In genomic region chr5:69105996-69106906, GRCh38 we compare ENCODE assay signal across 11 cellular contexts. TPM values are rescaled to one million over a fixed set of nuclear protein-coding genes. Genes with fewer than 3 reads are reported as not detected.
DNase-seq lines count a peak whose midpoint lies in the region; ATAC-seq and TF ChIP-seq lines count a peak whose summit lies in the region.
"Had no signal": no experiment of that assay in that cellular context is flagged by ENCODE, and none has a peak within 500 bp of the region (broad histone marks: within the 10 kb centered on the region; RNA-seq: fewer than 3 reads in every experiment).

No MANE protein-coding gene starts in this region.

- H2AFZ ChIP-seq in SK-N-SH (ENCODE audit: low read depth) (no peak overlapping the region), mesenchymal stem cell (ENCODE audit: low read depth, low read length) (no peak overlapping the region)

- no peak for ATAC-seq in SK-N-SH treated with all-trans-retinoic acid at 6 μM for 48 hours
- ATAC-seq in HG02938 (IDR thresholded peaks at IDR 0.05; ENCODE audit: unreplicated experiment): peak; percentile 73
- ATAC-seq: foreskin keratinocyte had no signal

- peaks cover 12% of the 10 kb centered on the region for H3K79me1 ChIP-seq in mesenchymal stem cell (replicated peaks; ENCODE audit: low read length, poor library complexity, severe bottlenecking)

- no peak for TF ChIP-seq EP300 in SK-N-SH (IDR thresholded peaks at IDR 0.05; ENCODE audit: borderline replicate concordance in 1 of 2, low read depth in 1 of 2, low read length in 1 of 2)

- H3K9me3 ChIP-seq in SK-N-SH (no peaks in the 10 kb centered on the region), mesenchymal stem cell (ENCODE audit: control insufficient read depth, low read length) (no peaks in the 10 kb centered on the region)

- no peaks in the 10 kb centered on the region for H3K27me3 Mint-ChIP-seq in nephron progenitor cell (ENCODE audit: low read depth, poor library complexity)

- peaks cover 68% of the 10 kb centered on the region for H3K36me3 Mint-ChIP-seq in nephron progenitor cell (ENCODE audit: low read depth)

- no peaks in the 10 kb centered on the region for H3K4me1 Mint-ChIP-seq in nephron progenitor cell

- TF ChIP-seq CTCF in SK-N-SH (IDR thresholded peaks at IDR 0.05) (no peak), nephron progenitor cell (IDR thresholded peaks at IDR 0.05) (no peak)

- no peak overlapping the region for H3K4me3 Mint-ChIP-seq in nephron progenitor cell

- POLR2A ChIA-PET in SK-N-SH (lab: Yijun Ruan, JAX): no interaction called here

- no peaks in the 10 kb centered on the region for H3K27me3 ChIP-seq in SK-N-SH (ENCODE audit: insufficient read depth)
- no peaks in the 10 kb centered on the region for H3K27me3 ChIP-seq in mesenchymal stem cell (ENCODE audit: control insufficient read depth in 1 of 2, insufficient read depth in 1 of 2, low read length in 2 of 2)

- H4K8ac ChIP-seq in mesenchymal stem cell (ENCODE audit: low read length): no peak overlapping the region

- no peak overlapping the region for H3K14ac ChIP-seq in mesenchymal stem cell (ENCODE audit: low read length in 2 of 2)

- H2AK5ac ChIP-seq in mesenchymal stem cell (ENCODE audit: low read length, severe bottlenecking): no peak overlapping the region

- no peak overlapping the region for H3K4ac ChIP-seq in mesenchymal stem cell (ENCODE audit: low read depth in 1 of 2, low read length in 2 of 2)

- H3K4me3 ChIP-seq in SK-N-SH (ENCODE audit: low read depth in 2 of 2, low read length in 1 of 2): no peak overlapping the region
- H3K4me3 ChIP-seq in mesenchymal stem cell (ENCODE audit: insufficient read depth in 1 of 2, low read depth in 1 of 2, low read length in 2 of 2): no peak overlapping the region

- H3K4me1 ChIP-seq in SK-N-SH (ENCODE audit: control insufficient read depth in 1 of 2, insufficient read depth in 2 of 2, low read depth in 1 of 2, low read length in 1 of 2): no peaks in the 10 kb centered on the region
- H3K4me1 ChIP-seq in mesenchymal stem cell (ENCODE audit: control insufficient read depth, insufficient read depth, low read depth, low read length): no peaks in the 10 kb centered on the region
- H3K4me1 ChIP-seq: foreskin keratinocyte had no signal

- no peak overlapping the region for H4K91ac ChIP-seq in mesenchymal stem cell (ENCODE audit: low read length)

- peaks cover 56 to 76% of the 10 kb centered on the region in 2 experiments for H3K36me3 ChIP-seq in SK-N-SH (replicated peaks in 1 of 2; ENCODE audit: control insufficient read depth in 1 of 2, insufficient read depth in 2 of 2, low read length in 1 of 2)
- peaks cover 20 to 77% of the 10 kb centered on the region in 2 experiments for H3K36me3 ChIP-seq in mesenchymal stem cell (ENCODE audit: control insufficient read depth in 1 of 2, insufficient read depth in 2 of 2, low read depth in 1 of 2, low read length in 2 of 2)

- H3K79me2 ChIP-seq in SK-N-SH (ENCODE audit: insufficient read depth): peaks cover 22% of the 10 kb centered on the region

- peaks cover 25% of the 10 kb centered on the region for H3K9me3 Mint-ChIP-seq in nephron progenitor cell

- no peak overlapping the region for H3K9ac ChIP-seq in SK-N-SH
- no peak overlapping the region for H3K9ac ChIP-seq in mesenchymal stem cell (ENCODE audit: low read length)

- no peak overlapping the region for H2BK15ac ChIP-seq in mesenchymal stem cell (ENCODE audit: low read depth, poor library complexity, severe bottlenecking)

- no peak overlapping the region for H2BK5ac ChIP-seq in mesenchymal stem cell (ENCODE audit: low read depth, low read length, poor library complexity, severe bottlenecking)

- peaks cover 5% of the 10 kb centered on the region for H3F3A ChIP-seq in SK-N-SH (replicated peaks; ENCODE audit: insufficient read depth)

- H3K9me2 ChIP-seq in SK-N-SH: no peaks in the 10 kb centered on the region

- H2BK120ac ChIP-seq in mesenchymal stem cell (ENCODE audit: low read depth, low read length): no peak overlapping the region

- no peak overlapping the region for H2BK12ac ChIP-seq in mesenchymal stem cell (ENCODE audit: low read length in 2 of 2)

- WGBS in SK-N-SH (ENCODE audit: low lambda C conversion rate): 83% methylated on average over 4 of the region's 4 CpGs
- WGBS in mesenchymal stem cell: 96% methylated on average over 4 of the region's 4 CpGs

- H3K4me2 ChIP-seq in SK-N-SH: no peak overlapping the region
- no peak overlapping the region for H3K4me2 ChIP-seq in mesenchymal stem cell (ENCODE audit: low read length, poor library complexity, severe bottlenecking)

- H4K20me1 ChIP-seq in SK-N-SH (ENCODE audit: insufficient read depth): no peaks in the 10 kb centered on the region

- H3K27ac Mint-ChIP-seq in nephron progenitor cell: peak overlapping the region; percentile 24

- H3K27ac ChIP-seq in SK-N-SH (ENCODE audit: low read depth in 2 of 2, low read length in 1 of 2) (no peak overlapping the region), mesenchymal stem cell (ENCODE audit: low read length, poor library complexity, severe bottlenecking) (no peak overlapping the region)
- H3K27ac ChIP-seq: 22Rv1, foreskin keratinocyte had no signal

- TF ChIP-seq RAD21 in SK-N-SH (IDR thresholded peaks at IDR 0.05; ENCODE audit: low read length): no peak

- no peak overlapping the region for H3K23ac ChIP-seq in mesenchymal stem cell (ENCODE audit: low read length in 2 of 2)

- CTCF ChIA-PET in SK-N-SH (lab: Yijun Ruan, JAX): interaction anchor here (4.1 kb wide), 1 partner anchor 13 kb away, joined by 14 read pairs; the partner anchor contains the start of gene SLC30A5

- peak; percentile 16 for DNase-seq in SK-N-SH
- DNase-seq in NOMO-1 (lab: John Stamatoyannopoulos, UW; ENCODE audit: unreplicated experiment in 2 of 2): peak; percentile 61 to 96
- no peak for DNase-seq in nephron progenitor cell
- DNase-seq in mesenchymal stem cell: no peak
- no peak for DNase-seq in NCI-H2081 (lab: John Stamatoyannopoulos, UW)
- DNase-seq in UCSD-AML1 (lab: John Stamatoyannopoulos, UW; ENCODE audit: unreplicated experiment): no peak
- DNase-seq: foreskin keratinocyte, NCI-H526 had no signal

- no peak overlapping the region for H3K18ac ChIP-seq in mesenchymal stem cell (ENCODE audit: low read depth in 1 of 2, low read length in 2 of 2)

TF ChIP-seq in SK-N-SH, 30 proteins besides CTCF, POLR2A, EP300 and RAD21:
- TF ChIP-seq MXI1 (IDR thresholded peaks at IDR 0.05; ENCODE audit: low read depth, low read length) (no peak), TCF12 (IDR thresholded peaks at IDR 0.05) (0 out of 2 replicates have a peak, but pooled peaks have one; percentile 11)

TF ChIP-seq in SK-N-SH treated with all-trans-retinoic acid at 6 μM for 48 hours, 23 proteins besides CTCF, POLR2A, EP300 and RAD21:
- TF ChIP-seq ISL1 (CRISPR knock-in tag; IDR thresholded peaks at IDR 0.05) (no peak), CREB5 (CRISPR knock-in tag; IDR thresholded peaks at IDR 0.05; ENCODE audit: low read depth) (no peak)

RNA-seq across cellular contexts. Expression of gene SLC30A5, which starts 12.4 kb away (rescaled TPM):
- polyA plus RNA-seq in SK-N-SH (2012; rRNA removed): 28.5 and 32.9 TPM in 2 replicates
- polyA plus RNA-seq in SK-N-SH (2012; cell fraction: cytosol; rRNA removed): 34.8 and 37.5 TPM in 2 replicates
- polyA plus RNA-seq in SK-N-SH (2012; cell fraction: nucleus; rRNA removed): 20.4 and 38.5 TPM in 2 replicates
- polyA plus RNA-seq in mesenchymal stem cell (2013, experiment 1 of 2): 37.6 TPM
- polyA plus RNA-seq in mesenchymal stem cell (2013, experiment 2 of 2): 44.7 TPM

Comparison
In these comparisons a context has a peak if more than half of its experiments do, and no peak if none do; other contexts are left out.
1. DNase-seq: peak in SK-N-SH (single experiment) and NOMO-1 (2 of 2); none in nephron progenitor cell (single experiment), mesenchymal stem cell (single experiment), NCI-H2081 (0 of 2) and UCSD-AML1 (single experiment).